ENCODE assay signal across 19 cellular contexts in genomic region chr11:81104051-81104450, GRCh38.
DNase-seq lines count a peak whose midpoint lies in the region; ATAC-seq, FAIRE-seq and TF ChIP-seq lines count a peak whose summit lies in the region.
"Had no signal": no experiment of that assay in that cellular context is flagged by ENCODE, and none has a peak within 500 bp of the region (broad histone marks: within the 10 kb centered on the region; RNA-seq: fewer than 3 reads in every experiment).

No MANE protein-coding gene starts in this region.

- CTCF ChIA-PET in H1 (lab: Charles Lee; ENCODE audit: partially characterized antibody): no interaction called here

- peak; percentile 0 for DNase-seq in H7
- DNase-seq in H1 (ENCODE audit: low read depth in 1 of 2, low spot score in 2 of 2): no peak
- peak; percentile 21 for DNase-seq in iPS-NIHi7 (ENCODE audit: extremely low spot score)
- DNase-seq: ACHN; BE2C; C1 segment of cervical spinal cord; CD4-positive, CD25-positive, alpha-beta regulatory T cell; HFFc6; KG1 had no signal

- H3K4me3 ChIP-seq in H7 (ENCODE audit: insufficient read depth, low read depth, low read length) (no peak overlapping the region), H1 (ENCODE audit: extremely low read depth in 1 of 4, insufficient read depth in 2 of 4, low read depth in 3 of 4, low read length in 4 of 4) (no peak overlapping the region)

- no peak overlapping the region for H3K4me2 ChIP-seq in H1 (ENCODE audit: insufficient read depth in 1 of 2, low read depth in 2 of 2, low read length in 2 of 2)

- no peak for TF ChIP-seq CTCF in H1 (IDR thresholded peaks at IDR 0.05; ENCODE audit: control extremely low read depth in 1 of 3, insufficient read depth in 1 of 3, low read depth in 1 of 3, low read length in 3 of 3)

- 85% methylated on average over 5 of the region's 5 CpGs; no CpG with 5 or more reads in 1 of the 2 experiments for WGBS in H1 (ENCODE audit: extremely low coverage in 1 of 2, insufficient coverage in 1 of 2, insufficient read length in 1 of 2, insufficient replicate concordance in 2 of 2, low coverage in 1 of 2, low lambda C conversion rate in 2 of 2, missing lambda C conversion rate in 1 of 2), 2 experiments

- H4K5ac ChIP-seq in H1 (ENCODE audit: insufficient read length, low read depth, low read length): no peak overlapping the region

- peaks cover 0 to 3% (median 0%) of the 10 kb centered on the region in 4 experiments; a peak in 1 of 7 replicates for H3K4me1 ChIP-seq in H1 (replicated peaks in 1 of 4; ENCODE audit: control insufficient read depth in 3 of 4, insufficient read depth in 4 of 4, low read length in 3 of 4)
- H3K4me1 ChIP-seq: BE2C, Caco-2 had no signal

- H3K9ac ChIP-seq in H1 (replicated peaks in 1 of 4; ENCODE audit: extremely low read depth in 1 of 4, low read depth in 3 of 4, low read length in 3 of 4): no peak overlapping the region

- no peak overlapping the region for H2BK5ac ChIP-seq in H1 (ENCODE audit: low read depth, low read length)

- no peaks in the 10 kb centered on the region for H4K20me1 ChIP-seq in H1 (replicated peaks in 1 of 2; ENCODE audit: control insufficient read depth in 1 of 2, insufficient read depth in 2 of 2, low read length in 2 of 2)

- H2BK120ac ChIP-seq in H1 (replicated peaks; ENCODE audit: low read depth, low read length): no peak overlapping the region

- no peak for TF ChIP-seq RAD21 in H1 (IDR thresholded peaks at IDR 0.05 in 1 of 2, conservative IDR thresholded peaks at IDR 0.05 in 1 of 2; ENCODE audit: low read depth in 2 of 2, low read length in 2 of 2)

- ATAC-seq in GM21825 (IDR thresholded peaks at IDR 0.05; ENCODE audit: unreplicated experiment) (no peak), GM19397 (IDR thresholded peaks at IDR 0.05; ENCODE audit: unreplicated experiment) (no peak), HG03469 (IDR thresholded peaks at IDR 0.05; ENCODE audit: unreplicated experiment) (no peak)
- ATAC-seq: HCT116 had no signal

- H3K18ac ChIP-seq in H1 (ENCODE audit: extremely low read depth, low read length): no peak overlapping the region

- H3K36me3 ChIP-seq in H7 (replicated peaks; ENCODE audit: control insufficient read depth, insufficient read depth, low read length) (no peaks in the 10 kb centered on the region), H1 (ENCODE audit: control insufficient read depth in 2 of 4, insufficient read depth in 4 of 4, low read length in 3 of 4) (no peaks in the 10 kb centered on the region)
- H3K36me3 ChIP-seq: BE2C had no signal

- H3K27ac ChIP-seq in H1 (ENCODE audit: low read depth, low read length): no peak overlapping the region

- no peak overlapping the region for H2BK20ac ChIP-seq in H1 (ENCODE audit: low read length)

- H3K9me3 ChIP-seq in H1 (ENCODE audit: insufficient read depth in 2 of 2, low read depth in 1 of 2, low read length in 1 of 2): no peaks in the 10 kb centered on the region
- H3K9me3 ChIP-seq: BE2C, Caco-2 had no signal

- no peak overlapping the region for H3K4ac ChIP-seq in H1 (replicated peaks; ENCODE audit: insufficient read length, low read depth, low read length)

- TF ChIP-seq EP300 in H1 (IDR thresholded peaks at IDR 0.05; ENCODE audit: borderline replicate concordance in 1 of 2, low read depth in 2 of 2, low read length in 2 of 2): no peak

- no peak for FAIRE-seq in H1 (lab: Jason Lieb, UNC)
- FAIRE-seq: A204.1, D721Med, G401.6, GM12891, GM18507 had no signal

- POLR2A ChIA-PET in H1 (lab: Charles Lee; ENCODE audit: partially characterized antibody): no interaction called here

- H4K91ac ChIP-seq in H1 (replicated peaks; ENCODE audit: insufficient read length, low read length): no peak overlapping the region

- H3K23me2 ChIP-seq in H1 (ENCODE audit: low read depth, low read length): no peaks in the 10 kb centered on the region

- H3K14ac ChIP-seq in H1 (ENCODE audit: insufficient read length): no peak overlapping the region

- no peak overlapping the region for H2BK15ac ChIP-seq in H1 (ENCODE audit: low read length)

- no peak overlapping the region for H3K23ac ChIP-seq in H1 (ENCODE audit: insufficient read length)

- H4K8ac ChIP-seq in H1 (ENCODE audit: extremely low read depth, insufficient read depth, low read length): no peak overlapping the region

- no peak for TF ChIP-seq POLR2A in H1 (IDR thresholded peaks at IDR 0.05; ENCODE audit: control extremely low read depth in 1 of 2, low read depth in 2 of 2, low read length in 2 of 2)

- H3K79me2 ChIP-seq in H1 (ENCODE audit: control insufficient read depth in 1 of 2, insufficient read depth in 2 of 2, low read length in 2 of 2): no peaks in the 10 kb centered on the region

- H3K79me1 ChIP-seq in H1 (ENCODE audit: low read depth, low read length): no peaks in the 10 kb centered on the region

- no peak overlapping the region for H2BK12ac ChIP-seq in H1 (ENCODE audit: low read depth, low read length)

- H3K27me3 ChIP-seq in H7 (ENCODE audit: control insufficient read depth, insufficient read depth, low read length) (no peaks in the 10 kb centered on the region), H1 (replicated peaks in 1 of 4; ENCODE audit: control insufficient read depth in 3 of 4, extremely low read depth in 1 of 4, insufficient read depth in 3 of 4, low read length in 3 of 4) (no peaks in the 10 kb centered on the region)
- H3K27me3 ChIP-seq: BE2C had no signal

- no peak overlapping the region for H2AFZ ChIP-seq in H1 (ENCODE audit: low read length)

- H3K56ac ChIP-seq in H1 (replicated peaks; ENCODE audit: insufficient read length, low read depth, low read length): no peak overlapping the region

- 0 out of 2 replicates have a peak overlapping the region, but pooled peaks have one; percentile 65 for H2AK5ac ChIP-seq in H1 (ENCODE audit: low read depth, low read length)

TF ChIP-seq in H1, 55 proteins besides CTCF, POLR2A, EP300 and RAD21:
- TF ChIP-seq EGR1 (IDR thresholded peaks at IDR 0.05; ENCODE audit: borderline replicate concordance, low read depth, low read length) (no peak), MAFK (IDR thresholded peaks at IDR 0.05; ENCODE audit: low read depth, low read length) (no peak), YY1 (IDR thresholded peaks at IDR 0.05; ENCODE audit: low read depth, low read length) (no peak), RXRA (IDR thresholded peaks at IDR 0.05; ENCODE audit: insufficient read depth, low read depth, low read length) (no peak), KDM4A (IDR thresholded peaks at IDR 0.05; ENCODE audit: low read depth, low read length, severe bottlenecking) (no peak), GTF2F1 (IDR thresholded peaks at IDR 0.05; ENCODE audit: borderline replicate concordance, low read depth, low read length) (no peak), BRCA1 (IDR thresholded peaks at IDR 0.05; ENCODE audit: low read depth, low read length) (no peak), CHD1 (IDR thresholded peaks at IDR 0.05; ENCODE audit: low read depth, low read length) (no peak)
TF ChIP-seq in H1: peak in this region for 0.

Comparison
In these comparisons a context has a peak if more than half of its experiments do, and no peak if none do; other contexts are left out.
1. DNase-seq: peak in H7 (single experiment) and iPS-NIHi7 (single experiment); none in H1 (0 of 2).